ENCODE assay signal across 13 cellular contexts in genomic region chr11:104738918-104739317, GRCh38.
A peak's percentile ranks its signal among the peaks of the same experiment; 100 is the strongest.
DNase-seq lines count a peak whose midpoint lies in the region; ATAC-seq and TF ChIP-seq lines count a peak whose summit lies in the region.
"Had no signal": no experiment of that assay in that cellular context is flagged by ENCODE, and none has a peak within 500 bp of the region (broad histone marks: within the 10 kb centered on the region; RNA-seq: fewer than 3 reads in every experiment).

No MANE protein-coding gene starts in this region.

- peaks cover 12% of the 10 kb centered on the region for H3K4me1 Mint-ChIP-seq in activated CD8-positive, alpha-beta T cell treated with anti-CD3 and anti-CD28 coated beads for 36 hours (ENCODE audit: low read depth)
- peaks cover 8% of the 10 kb centered on the region for H3K4me1 Mint-ChIP-seq in activated CD8-positive, alpha-beta T cell treated with anti-CD3 and anti-CD28 coated beads, Interleukin-2, amount 10 ng/mL, durations not matched to agents 7 days and 5 days (ENCODE audit: low read depth)
- no peaks in the 10 kb centered on the region for H3K4me1 Mint-ChIP-seq in GM23338
- peaks cover 6% of the 10 kb centered on the region for H3K4me1 Mint-ChIP-seq in activated T-helper 1 cell treated with anti-CD3 and anti-CD28 coated beads, Interleukin-12 subunit alpha, Interleukin-12 subunit beta, Interleukin-2, Interleukin-4 antibody, amounts not matched to agents 30 ng/mL and 10 ng/mL and 1 ng/mL, durations not matched to agents 14 hours and 24 hours and 36 hours (ENCODE audit: low read depth)

- no peak for DNase-seq in activated CD8-positive, alpha-beta T cell treated with anti-CD3 and anti-CD28 coated beads for 36 hours
- DNase-seq in activated CD8-positive, alpha-beta T cell treated with anti-CD3 and anti-CD28 coated beads, Interleukin-2, amount 10 ng/mL, durations not matched to agents 7 days and 5 days: no peak
- no peak for DNase-seq in GM23338 (ENCODE audit: low spot score)
- DNase-seq in SK-MEL-5 (ENCODE audit: low read depth, low spot score): peak; percentile 45
- DNase-seq in activated T-helper 1 cell treated with anti-CD3 and anti-CD28 coated beads, Interleukin-12 subunit alpha, Interleukin-12 subunit beta, Interleukin-2, Interleukin-4 antibody, amounts not matched to agents 30 ng/mL and 10 ng/mL and 1 ng/mL, durations not matched to agents 14 hours and 24 hours and 36 hours (ENCODE audit: low spot score): no peak
- no peak for DNase-seq in NCI-H2196 (lab: John Stamatoyannopoulos, UW; ENCODE audit: unreplicated experiment)
- no peak for DNase-seq in posterior cingulate gyrus
- DNase-seq: 8988T, AML-193, DMS79, EL had no signal

- H3K27ac ChIP-seq in GM23338 (ENCODE audit: low read depth): no peak overlapping the region
- H3K27ac ChIP-seq: BLaER1 had no signal

- no peak overlapping the region for H3K4me2 ChIP-seq in GM23338
- H3K4me2 ChIP-seq: BLaER1 had no signal

- ATAC-seq in activated CD8-positive, alpha-beta T cell treated with anti-CD3 and anti-CD28 coated beads for 36 hours: peak; percentile 4
- no peak for ATAC-seq in activated CD8-positive, alpha-beta T cell treated with anti-CD3 and anti-CD28 coated beads, Interleukin-2, amount 10 ng/mL, durations not matched to agents 7 days and 5 days
- ATAC-seq in GM23338: no peak

- H4K20me1 ChIP-seq in GM23338 (replicated peaks; ENCODE audit: insufficient read depth): no peaks in the 10 kb centered on the region
- H4K20me1 ChIP-seq: BLaER1 had no signal

- H3K4me3 ChIP-seq in GM23338: no peak overlapping the region
- H3K4me3 ChIP-seq: BLaER1, HAP-1 had no signal

- CTCF ChIA-PET in activated CD8-positive, alpha-beta T cell treated with anti-CD3 and anti-CD28 coated beads for 36 hours (lab: Charles Lee): no interaction called here
- CTCF ChIA-PET in activated CD8-positive, alpha-beta T cell treated with anti-CD3 and anti-CD28 coated beads, Interleukin-2, amount 10 ng/mL, durations not matched to agents 7 days and 5 days (lab: Charles Lee): interaction anchor here (0.6 kb wide), 1 partner anchor 300 kb away, joined by 3 read pairs; no protein-coding TSS in a partner anchor

- in situ Hi-C loops in SK-MEL-5 (cut with HindIII; ENCODE audit: low pct_unique_long_range_greater_than_20kb, low sequenced_read_pairs): no loop called here

- no peaks in the 10 kb centered on the region for H3K36me3 ChIP-seq in GM23338 (ENCODE audit: insufficient read depth)
- H3K36me3 ChIP-seq: BLaER1, HAP-1 had no signal

- H3K4me1 ChIP-seq in GM23338 (ENCODE audit: insufficient read depth): no peaks in the 10 kb centered on the region
- H3K4me1 ChIP-seq: BLaER1, HAP-1 had no signal

- no peak overlapping the region for H3K4me3 Mint-ChIP-seq in activated CD8-positive, alpha-beta T cell treated with anti-CD3 and anti-CD28 coated beads for 36 hours
- H3K4me3 Mint-ChIP-seq in activated CD8-positive, alpha-beta T cell treated with anti-CD3 and anti-CD28 coated beads, Interleukin-2, amount 10 ng/mL, durations not matched to agents 7 days and 5 days: no peak overlapping the region
- no peak overlapping the region for H3K4me3 Mint-ChIP-seq in GM23338
- H3K4me3 Mint-ChIP-seq in activated T-helper 1 cell treated with anti-CD3 and anti-CD28 coated beads, Interleukin-12 subunit alpha, Interleukin-12 subunit beta, Interleukin-2, Interleukin-4 antibody, amounts not matched to agents 30 ng/mL and 10 ng/mL and 1 ng/mL, durations not matched to agents 14 hours and 24 hours and 36 hours: no peak overlapping the region

- no peaks in the 10 kb centered on the region for H3K9me3 Mint-ChIP-seq in activated CD8-positive, alpha-beta T cell treated with anti-CD3 and anti-CD28 coated beads for 36 hours
- H3K9me3 Mint-ChIP-seq in activated CD8-positive, alpha-beta T cell treated with anti-CD3 and anti-CD28 coated beads, Interleukin-2, amount 10 ng/mL, durations not matched to agents 7 days and 5 days (ENCODE audit: insufficient read depth): peaks cover 3% of the 10 kb centered on the region
- peaks cover 4% of the 10 kb centered on the region; the same call in 2 of the 3 replicates for H3K9me3 Mint-ChIP-seq in GM23338
- H3K9me3 Mint-ChIP-seq in activated T-helper 1 cell treated with anti-CD3 and anti-CD28 coated beads, Interleukin-12 subunit alpha, Interleukin-12 subunit beta, Interleukin-2, Interleukin-4 antibody, amounts not matched to agents 30 ng/mL and 10 ng/mL and 1 ng/mL, durations not matched to agents 14 hours and 24 hours and 36 hours: peaks cover 10% of the 10 kb centered on the region

- no peak overlapping the region for H3K27ac Mint-ChIP-seq in activated CD8-positive, alpha-beta T cell treated with anti-CD3 and anti-CD28 coated beads for 36 hours
- no peak overlapping the region for H3K27ac Mint-ChIP-seq in activated CD8-positive, alpha-beta T cell treated with anti-CD3 and anti-CD28 coated beads, Interleukin-2, amount 10 ng/mL, durations not matched to agents 7 days and 5 days
- H3K27ac Mint-ChIP-seq in GM23338: no peak overlapping the region
- H3K27ac Mint-ChIP-seq in activated T-helper 1 cell treated with anti-CD3 and anti-CD28 coated beads, Interleukin-12 subunit alpha, Interleukin-12 subunit beta, Interleukin-2, Interleukin-4 antibody, amounts not matched to agents 30 ng/mL and 10 ng/mL and 1 ng/mL, durations not matched to agents 14 hours and 24 hours and 36 hours: peak overlapping the region; percentile 5

- no peaks in the 10 kb centered on the region for H3K27me3 Mint-ChIP-seq in activated CD8-positive, alpha-beta T cell treated with anti-CD3 and anti-CD28 coated beads for 36 hours
- H3K27me3 Mint-ChIP-seq in activated CD8-positive, alpha-beta T cell treated with anti-CD3 and anti-CD28 coated beads, Interleukin-2, amount 10 ng/mL, durations not matched to agents 7 days and 5 days (ENCODE audit: low read depth): no peaks in the 10 kb centered on the region
- H3K27me3 Mint-ChIP-seq in GM23338 (ENCODE audit: insufficient read depth, low read depth, poor library complexity): no peaks in the 10 kb centered on the region
- H3K27me3 Mint-ChIP-seq in activated T-helper 1 cell treated with anti-CD3 and anti-CD28 coated beads, Interleukin-12 subunit alpha, Interleukin-12 subunit beta, Interleukin-2, Interleukin-4 antibody, amounts not matched to agents 30 ng/mL and 10 ng/mL and 1 ng/mL, durations not matched to agents 14 hours and 24 hours and 36 hours (ENCODE audit: insufficient read depth): no peaks in the 10 kb centered on the region

- intact Hi-C loops in activated CD8-positive, alpha-beta T cell treated with anti-CD3 and anti-CD28 coated beads for 36 hours (cut with micrococcal nuclease): no loop called here
- intact Hi-C loops in activated T-helper 1 cell treated with anti-CD3 and anti-CD28 coated beads, Interleukin-12 subunit alpha, Interleukin-12 subunit beta, Interleukin-2, Interleukin-4 antibody, amounts not matched to agents 30 ng/mL and 10 ng/mL and 1 ng/mL, durations not matched to agents 14 hours and 24 hours and 36 hours (cut with micrococcal nuclease): no loop called here
- intact Hi-C loops in posterior cingulate gyrus (cut with DNase I): no loop called here

- no peaks in the 10 kb centered on the region for H3K27me3 ChIP-seq in GM23338 (ENCODE audit: insufficient read depth)
- H3K27me3 ChIP-seq: BLaER1 had no signal

- H2AFZ ChIP-seq in GM23338: peak overlapping the region; percentile 78; the same call in 1 of the 2 replicates

- no peak for TF ChIP-seq CTCF in activated CD8-positive, alpha-beta T cell treated with anti-CD3 and anti-CD28 coated beads for 36 hours (IDR thresholded peaks at IDR 0.05)
- no peak for TF ChIP-seq CTCF in GM23338 (conservative IDR thresholded peaks at IDR 0.05; ENCODE audit: low read depth in 2 of 2)

- POLR2A ChIA-PET in activated CD8-positive, alpha-beta T cell treated with anti-CD3 and anti-CD28 coated beads for 36 hours (lab: Charles Lee): no interaction called here
- POLR2A ChIA-PET in activated CD8-positive, alpha-beta T cell treated with anti-CD3 and anti-CD28 coated beads, Interleukin-2, amount 10 ng/mL, durations not matched to agents 7 days and 5 days (lab: Charles Lee): no interaction called here

- peaks cover 4% of the 10 kb centered on the region; the same call in 1 of the 2 replicates for H3K9me2 ChIP-seq in GM23338 (ENCODE audit: insufficient read depth)

- H3K79me2 ChIP-seq in GM23338 (replicated peaks; ENCODE audit: insufficient read depth): no peaks in the 10 kb centered on the region

- no peaks in the 10 kb centered on the region for H3F3A ChIP-seq in GM23338 (replicated peaks; ENCODE audit: low read depth)

- peaks cover 2% of the 10 kb centered on the region for H3K36me3 Mint-ChIP-seq in activated CD8-positive, alpha-beta T cell treated with anti-CD3 and anti-CD28 coated beads for 36 hours (ENCODE audit: low read depth)
- no peaks in the 10 kb centered on the region for H3K36me3 Mint-ChIP-seq in activated CD8-positive, alpha-beta T cell treated with anti-CD3 and anti-CD28 coated beads, Interleukin-2, amount 10 ng/mL, durations not matched to agents 7 days and 5 days (ENCODE audit: low read depth)
- H3K36me3 Mint-ChIP-seq in GM23338 (ENCODE audit: low read depth): peaks cover 9% of the 10 kb centered on the region
- peaks cover 7% of the 10 kb centered on the region for H3K36me3 Mint-ChIP-seq in activated T-helper 1 cell treated with anti-CD3 and anti-CD28 coated beads, Interleukin-12 subunit alpha, Interleukin-12 subunit beta, Interleukin-2, Interleukin-4 antibody, amounts not matched to agents 30 ng/mL and 10 ng/mL and 1 ng/mL, durations not matched to agents 14 hours and 24 hours and 36 hours (ENCODE audit: low read depth)

TF ChIP-seq in GM23338, 12 proteins besides CTCF, POLR2A, EP300 and RAD21 (continues in another document):
- TF ChIP-seq CREB1 (CRISPR knock-in tag; IDR thresholded peaks at IDR 0.05; ENCODE audit: low read depth) (no peak), JUNB (IDR thresholded peaks at IDR 0.05; ENCODE audit: unreplicated experiment) (no peak)
